Comparison of ENCODE assay signal across 28 cellular contexts in the genomic region with DNA sequence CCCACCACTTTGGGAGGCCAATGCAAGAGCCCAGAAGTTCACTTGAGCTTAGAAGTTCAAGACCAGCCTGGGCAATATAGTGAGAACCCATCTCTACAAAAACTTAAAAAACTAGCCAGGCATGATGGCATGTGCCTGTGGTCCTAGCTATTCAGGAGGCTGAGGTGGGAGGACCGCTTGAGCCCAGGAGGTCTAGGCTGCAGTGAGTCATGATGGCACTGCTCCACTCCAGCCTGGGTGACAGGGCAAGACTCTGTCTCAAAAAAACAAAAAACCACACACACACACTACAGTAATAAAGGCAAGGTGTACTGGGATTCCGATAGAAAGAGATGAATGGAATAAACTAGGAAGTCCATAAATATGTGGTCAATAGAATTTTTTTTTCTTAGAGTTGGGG. TPM values are rescaled to one million over a fixed set of nuclear protein-coding genes. Genes with fewer than 3 reads are reported as not detected.
"Had no signal": no experiment of that assay in that cellular context is flagged by ENCODE, and none has a peak within 500 bp of the region (broad histone marks: within the 10 kb centered on the region; RNA-seq: fewer than 3 reads in every experiment).

No MANE protein-coding gene starts in this region.

- DNase-seq: natural killer cell; occipital lobe; ovary; posterior cingulate gyrus; psoas muscle; right cardiac atrium; spleen; stimulated activated CD4-positive, alpha-beta T cell treated with anti-CD3 and anti-CD28 coated beads, Interleukin-12 subunit alpha, Interleukin-12 subunit beta, amount 100 ng/mL, for 4 hours; stimulated activated CD4-positive, alpha-beta T cell treated with anti-CD3 and anti-CD28 coated beads, Interleukin-1b, Interleukin-23, amount 100 ng/mL, for 48 hours; stimulated activated CD4-positive, alpha-beta T cell treated with anti-CD3 and anti-CD28 coated beads, Interleukin-4, amount 100 ng/mL, for 1 hour; stimulated activated CD4-positive, alpha-beta T cell treated with anti-CD3 and anti-CD28 coated beads, Interleukin-4, amount 100 ng/mL, for 4 hours; stimulated activated CD8-positive, alpha-beta memory T cell treated with anti-CD3 and anti-CD28 coated beads, Interleukin-4, amount 100 ng/mL, for 48 hours; stimulated activated naive CD4-positive, alpha-beta T cell; stimulated activated naive CD8-positive, alpha-beta T cell treated with anti-CD3 and anti-CD28 coated beads, Interleukin-15, amount 100 ng/mL, for 72 hours; stimulated activated naive CD8-positive, alpha-beta T cell treated with anti-CD3 and anti-CD28 coated beads, Interleukin-15, Interleukin-2, amounts not matched to agents 100 U/mL and 50 U/mL, for 24 hours; substantia nigra; testis; tibial artery; transverse colon; upper lobe of right lung; uterus had no signal

RNA-seq across cellular contexts. Expression of a gene that starts 35.6 kb away (rescaled TPM):
- total RNA-seq: occipital lobe, osteoblast, ovary, progenitor cell of endocrine pancreas, psoas muscle, renal cortical epithelial cell, right cardiac atrium, sciatic nerve, smooth muscle cell, spleen, suprapubic skin, transverse colon, upper lobe of right lung, urinary bladder, uterus had no signal

RNA-seq across cellular contexts. Expression of a gene that starts 43.2 kb away (rescaled TPM):
- total RNA-seq: osteoblast had no signal
